8 cellular contexts compared by ENCODE assay signal in genomic region chr1:40312238-40313205, GRCh38. TPM values are rescaled to one million over a fixed set of nuclear protein-coding genes. Genes with fewer than 3 reads are reported as not detected.
DNase-seq lines count a peak whose midpoint lies in the region; ATAC-seq and TF ChIP-seq lines count a peak whose summit lies in the region.
"Had no signal": no experiment of that assay in that cellular context is flagged by ENCODE, and none has a peak within 500 bp of the region (broad histone marks: within the 10 kb centered on the region; RNA-seq: fewer than 3 reads in every experiment).

No MANE protein-coding gene starts in this region.

- H3K27ac ChIP-seq in HEK293 (ENCODE audit: extremely low read depth, low read depth, low read length) (no peak overlapping the region), PC-9 (no peak overlapping the region), lung (ENCODE audit: low read depth in 1 of 2, low read length in 1 of 2) (no peak overlapping the region)
- H3K27ac ChIP-seq: upper lobe of left lung had no signal

- H2AFZ ChIP-seq in PC-9 = no peak overlapping the region

- peak; percentile 44 for ATAC-seq in GM18498 (IDR thresholded peaks at IDR 0.05; ENCODE audit: unreplicated experiment)
- no peak for ATAC-seq in lung (ENCODE audit: insufficient read depth, low FRiP score)
- no peak for ATAC-seq in HG02623 (IDR thresholded peaks at IDR 0.05; ENCODE audit: unreplicated experiment)

- no peaks in the 10 kb centered on the region for H3F3A ChIP-seq in PC-9 (ENCODE audit: insufficient read depth, low read depth)

- no peaks in the 10 kb centered on the region for H3K36me3 ChIP-seq in HEK293 (ENCODE audit: control insufficient read depth in 2 of 2, insufficient read depth in 1 of 2, low read length in 2 of 2)
- H3K36me3 ChIP-seq in PC-9 (ENCODE audit: low read depth) = no peaks in the 10 kb centered on the region
- H3K36me3 ChIP-seq in lung (ENCODE audit: control insufficient read depth in 2 of 2, insufficient read depth in 2 of 2, low read length in 2 of 2) = no peaks in the 10 kb centered on the region
- H3K36me3 ChIP-seq: upper lobe of left lung had no signal

- intact Hi-C loops in PC-9 (cut with micrococcal nuclease; ENCODE audit: unreplicated experiment) = loop anchor here (1.0 kb wide), 1 partner anchor 151 kb away; the partner anchor contains the start of gene RLF

- H4K20me1 ChIP-seq in PC-9 (ENCODE audit: insufficient read depth) = no peaks in the 10 kb centered on the region

- BruUV-seq in PC-9 (replicated peaks; lab: Mats Ljungman, UMichigan) = no TSS peak

- no peak overlapping the region for H3K4me3 ChIP-seq in HEK293 (ENCODE audit: low read depth, low read length)
- no peak overlapping the region for H3K4me3 ChIP-seq in PC-9
- H3K4me3 ChIP-seq in lung = no peak overlapping the region
- H3K4me3 ChIP-seq: upper lobe of left lung had no signal

- no peak overlapping the region for H3K4me2 ChIP-seq in PC-9

- H3K4me1 ChIP-seq in HEK293 (ENCODE audit: control insufficient read depth, insufficient read depth, low read length) (no peaks in the 10 kb centered on the region; the same call in 1 of the 2 replicates), PC-9 (replicated peaks; ENCODE audit: insufficient read depth) (peaks cover 14% of the 10 kb centered on the region), lung (ENCODE audit: control insufficient read depth in 2 of 2, insufficient read depth in 2 of 2, low read length in 2 of 2) (peaks cover 0 to 4% of the 10 kb centered on the region in 2 donors)

- no peaks in the 10 kb centered on the region for H3K9me3 ChIP-seq in HEK293 (ENCODE audit: control insufficient read depth, insufficient read depth, low read depth, low read length)
- H3K9me3 ChIP-seq in PC-9 (ENCODE audit: insufficient read depth, low read depth) = no peaks in the 10 kb centered on the region
- no peaks in the 10 kb centered on the region for H3K9me3 ChIP-seq in lung (ENCODE audit: control insufficient read depth in 2 of 2, insufficient read depth in 1 of 2, low read length in 1 of 2)
- H3K9me3 ChIP-seq: upper lobe of left lung had no signal

- peaks cover 16% of the 10 kb centered on the region for H3K27me3 ChIP-seq in PC-9 (ENCODE audit: insufficient read depth, low read depth)
- H3K27me3 ChIP-seq in lung (ENCODE audit: control insufficient read depth, insufficient read depth) = no peaks in the 10 kb centered on the region

- POLR2A ChIA-PET in HEK293 (lab: Yijun Ruan, JAX) (no interaction called here), PC-9 (lab: Charles Lee; ENCODE audit: unreplicated experiment) (no interaction called here)

- TF ChIP-seq CTCF in HEK293 (tag by site-specific recombination; IDR thresholded peaks at IDR 0.05) (no peak), PC-9 (conservative IDR thresholded peaks at IDR 0.05) (no peak), lung (IDR thresholded peaks at IDR 0.05; ENCODE audit: control extremely low read depth, extremely low read depth) (no peak)

- WGBS in lung, 2 donors = 33 to 47% methylated on average over 10 of the region's 10 CpGs

- H3K79me2 ChIP-seq in PC-9 (ENCODE audit: low read depth) = no peaks in the 10 kb centered on the region

- no peaks in the 10 kb centered on the region for H3K9me2 ChIP-seq in PC-9 (ENCODE audit: insufficient read depth)

- DNase-seq in PC-9 (peak; percentile 25 to 45), lung (ENCODE audit: low spot score) (peak; percentile 51), NAMALWA (ENCODE audit: low spot score) (no peak), NCI-H526 (lab: John Stamatoyannopoulos, UW) (no peak)

- CTCF ChIA-PET in HEK293 (lab: Yijun Ruan, JAX) (interaction anchor here (0.6 to 0.9 kb wide), 3 partner anchors 125 to 393 kb away, joined by 3 to 5 read pairs (median 4); no protein-coding TSS in a partner anchor), PC-9 (lab: Charles Lee) (interaction anchor here (0.7 kb wide), 1 partner anchor 167 kb away, joined by 3 read pairs; no protein-coding TSS in a partner anchor)

TF ChIP-seq in HEK293, 187 proteins besides CTCF, POLR2A, EP300 and RAD21 (continues in another document):
- TF ChIP-seq ZIC2 (tag by site-specific recombination; IDR thresholded peaks at IDR 0.05) = peak; percentile 74
- no peak for TF ChIP-seq ZNF138 (tag by site-specific recombination; IDR thresholded peaks at IDR 0.05; ENCODE audit: borderline replicate concordance)
- TF ChIP-seq ZNF266 (tag by site-specific recombination; IDR thresholded peaks at IDR 0.05; ENCODE audit: low read depth) = no peak
- no peak for TF ChIP-seq ZNF555 (tag by site-specific recombination; conservative IDR thresholded peaks at IDR 0.05)
- no peak for TF ChIP-seq ZNF148 (tag by site-specific recombination; IDR thresholded peaks at IDR 0.05; ENCODE audit: borderline replicate concordance)
- no peak for TF ChIP-seq ZNF354C (tag by site-specific recombination; IDR thresholded peaks at IDR 0.05; ENCODE audit: borderline replicate concordance, low read depth)
- TF ChIP-seq ZNF558 (tag by site-specific recombination; IDR thresholded peaks at IDR 0.05) = no peak
- TF ChIP-seq ZNF76 (tag by site-specific recombination; IDR thresholded peaks at IDR 0.05; ENCODE audit: borderline replicate concordance, low read depth) = no peak
- no peak for TF ChIP-seq MEIS1 (CRISPR knock-in tag; IDR thresholded peaks at IDR 0.05; ENCODE audit: borderline replicate concordance)
- no peak for TF ChIP-seq ZFP3 (tag by site-specific recombination; IDR thresholded peaks at IDR 0.05; ENCODE audit: low read depth)
- TF ChIP-seq PRDM1 (tag by site-specific recombination; IDR thresholded peaks at IDR 0.05) = peak; percentile 82
- TF ChIP-seq ZNF645 (tag by site-specific recombination; IDR thresholded peaks at IDR 0.05) = no peak
- TF ChIP-seq ZNF610 (tag by site-specific recombination; IDR thresholded peaks at IDR 0.05; ENCODE audit: borderline replicate concordance) = no peak
- no peak for TF ChIP-seq GLI2 (tag by site-specific recombination; IDR thresholded peaks at IDR 0.05; ENCODE audit: borderline replicate concordance, low read depth)
- 0 out of 2 replicates have a peak, but pooled peaks have one; percentile 49 for TF ChIP-seq ZBTB17 (tag by site-specific recombination; IDR thresholded peaks at IDR 0.05)
- TF ChIP-seq ZNF768 (tag by site-specific recombination; IDR thresholded peaks at IDR 0.05) = no peak
- no peak for TF ChIP-seq ZNF302 (tag by site-specific recombination; IDR thresholded peaks at IDR 0.05; ENCODE audit: low read depth)
- TF ChIP-seq ZNF521 (tag by site-specific recombination; IDR thresholded peaks at IDR 0.05) = no peak
- 0 out of 2 replicates have a peak, but pooled peaks have one; percentile 36 for TF ChIP-seq ZNF366 (tag by site-specific recombination; conservative IDR thresholded peaks at IDR 0.05)
- no peak for TF ChIP-seq ZNF433 (tag by site-specific recombination; IDR thresholded peaks at IDR 0.05; ENCODE audit: low read depth)
- TF ChIP-seq ZNF707 (tag by site-specific recombination; IDR thresholded peaks at IDR 0.05) = no peak
- no peak for TF ChIP-seq ZNF514 (tag by site-specific recombination; IDR thresholded peaks at IDR 0.05)
- no peak for TF ChIP-seq ZNF155 (tag by site-specific recombination; IDR thresholded peaks at IDR 0.05)
- no peak for TF ChIP-seq TRIM28 (IDR thresholded peaks at IDR 0.05; ENCODE audit: borderline replicate concordance, low read length)

RNA-seq across cellular contexts. Expression of gene COL9A2, which starts 4.6 kb away (rescaled TPM):
- 9.3 and 13.5 TPM in 2 replicates for total RNA-seq in PC-9 (2021)
- total RNA-seq in lung = 10 to 100 TPM in 1 of 2 donors, 1 to 10 TPM in 1; 6.6 to 16.0 TPM
- polyA plus RNA-seq in lung = 10 to 100 TPM in 1 of 2 donors, 1 to 10 TPM in 1; 3.7 to 12.1 TPM

RNA-seq across cellular contexts. Expression of gene ZMPSTE24, which starts 54.5 kb away (rescaled TPM):
- total RNA-seq in PC-9 (2021) = 36.9 and 55.8 TPM in 2 replicates
- 10 to 100 TPM; 40.3 to 41.8 TPM for total RNA-seq in lung
- polyA plus RNA-seq in lung = 10 to 100 TPM; 17.2 to 30.4 TPM

Comparison
In these comparisons a context has a peak if more than half of its experiments do, and no peak if none do; other contexts are left out.
1. DNase-seq: peak in PC-9 (2 of 2) and lung (single experiment); none in NAMALWA (single experiment) and NCI-H526 (0 of 2).